In genomic region chr2:238290079-238290478, GRCh38 we compare ENCODE assay signal across 8 cellular contexts. TPM values are rescaled to one million over a fixed set of nuclear protein-coding genes. Genes with fewer than 3 reads are reported as not detected.
DNase-seq lines count a peak whose midpoint lies in the region; ATAC-seq and TF ChIP-seq lines count a peak whose summit lies in the region.

No MANE protein-coding gene starts in this region.

- no peaks in the 10 kb centered on the region for H3K27me3 Mint-ChIP-seq in activated CD4-positive, alpha-beta memory T cell treated with anti-CD3 and anti-CD28 coated beads, Interleukin-2, amount 10 ng/mL, durations not matched to agents 7 days and 5 days

- TF ChIP-seq CTCF in NB4 (IDR thresholded peaks at IDR 0.05; ENCODE audit: low read depth, low read length) = no peak
- no peak for TF ChIP-seq CTCF in sigmoid colon (IDR thresholded peaks at IDR 0.05)

- TF ChIP-seq POLR2A in NB4 (IDR thresholded peaks at IDR 0.05; ENCODE audit: extremely low read depth, insufficient read length) (no peak), sigmoid colon (IDR thresholded peaks at IDR 0.05) (peak in 1 of 2 donors; percentile 40)

- intact Hi-C loops in head of caudate nucleus (cut with DNase I) = no loop called here
- intact Hi-C loops in sigmoid colon (cut with DNase I) = no loop called here

- CTCF ChIA-PET in activated CD4-positive, alpha-beta memory T cell treated with anti-CD3 and anti-CD28 coated beads, Interleukin-2, amount 10 ng/mL, durations not matched to agents 7 days and 5 days (lab: Charles Lee) = no interaction called here

- H3K9me3 ChIP-seq in sigmoid colon = no peaks in the 10 kb centered on the region

- peak; percentile 71 for DNase-seq in Ammon's horn (ENCODE audit: low spot score)
- peak; percentile 47 for DNase-seq in NB4 (ENCODE audit: low read depth)
- DNase-seq in activated CD4-positive, alpha-beta memory T cell treated with anti-CD3 and anti-CD28 coated beads, Interleukin-2, amount 10 ng/mL, durations not matched to agents 7 days and 5 days = no peak
- DNase-seq in head of caudate nucleus = peak in 24 of 42 donors; percentile 9 to 76 (median 44)
- DNase-seq in sigmoid colon = peak; percentile 72
- DNase-seq in NCI-H1105 treated with DMSO at 0.1 percent for 48 hours (lab: John Stamatoyannopoulos, UW) = no peak
- DNase-seq in activated CD4-positive, CD25-positive, alpha-beta regulatory T cell (lab: John Stamatoyannopoulos, UW) = no peak

- peak overlapping the region in 1 of 4 donors; percentile 93 for H3K27ac ChIP-seq in sigmoid colon

- H3K36me3 Mint-ChIP-seq in activated CD4-positive, alpha-beta memory T cell treated with anti-CD3 and anti-CD28 coated beads, Interleukin-2, amount 10 ng/mL, durations not matched to agents 7 days and 5 days (ENCODE audit: low read depth) = no peaks in the 10 kb centered on the region

- H3K27ac Mint-ChIP-seq in activated CD4-positive, alpha-beta memory T cell treated with anti-CD3 and anti-CD28 coated beads, Interleukin-2, amount 10 ng/mL, durations not matched to agents 7 days and 5 days = no peak overlapping the region

- peaks cover 0 to 41% (median 38%) of the 10 kb centered on the region in 4 donors for H3K4me1 ChIP-seq in sigmoid colon

- H3K9me3 Mint-ChIP-seq in activated CD4-positive, alpha-beta memory T cell treated with anti-CD3 and anti-CD28 coated beads, Interleukin-2, amount 10 ng/mL, durations not matched to agents 7 days and 5 days = no peaks in the 10 kb centered on the region

- no peaks in the 10 kb centered on the region for H3K36me3 ChIP-seq in sigmoid colon

- H3K4me3 Mint-ChIP-seq in activated CD4-positive, alpha-beta memory T cell treated with anti-CD3 and anti-CD28 coated beads, Interleukin-2, amount 10 ng/mL, durations not matched to agents 7 days and 5 days = peak overlapping the region; percentile 87

- no peak for ATAC-seq in HG02678 (IDR thresholded peaks at IDR 0.05; ENCODE audit: unreplicated experiment)

- H3K4me1 Mint-ChIP-seq in activated CD4-positive, alpha-beta memory T cell treated with anti-CD3 and anti-CD28 coated beads, Interleukin-2, amount 10 ng/mL, durations not matched to agents 7 days and 5 days = peaks cover 25% of the 10 kb centered on the region

- H3K4me3 ChIP-seq in NB4 (ENCODE audit: low read depth, low read length) (no peak overlapping the region), sigmoid colon (no peak overlapping the region)

- 12 to 53% methylated on average over 8 of the region's 8 CpGs for WGBS in sigmoid colon, 2 donors

- no peak for TF ChIP-seq EP300 in sigmoid colon (IDR thresholded peaks at IDR 0.05)

- no peaks in the 10 kb centered on the region for H3K27me3 ChIP-seq in sigmoid colon

- POLR2A ChIA-PET in activated CD4-positive, alpha-beta memory T cell treated with anti-CD3 and anti-CD28 coated beads, Interleukin-2, amount 10 ng/mL, durations not matched to agents 7 days and 5 days (lab: Charles Lee) = interaction anchor here (1.6 to 3.3 kb wide), 2 partner anchors 87 to 137 kb away, joined by 6 to 7 read pairs; partner anchors contain the start of gene ILKAP

RNA-seq across cellular contexts. Expression of gene PER2, which starts 1.7 kb away (rescaled TPM):
- total RNA-seq in activated CD4-positive, alpha-beta memory T cell treated with anti-CD3 and anti-CD28 coated beads, Interleukin-2, amount 10 ng/mL, durations not matched to agents 7 days and 5 days = 1 to 10 TPM; 8.7 to 9.2 TPM
- 10 to 100 TPM in 1 of 4 donors, 1 to 10 TPM in 3; 7.7 to 11.8 (median 9.2) TPM for total RNA-seq in sigmoid colon
- 1 to 10 TPM; 3.7 to 7.1 (median 4.2) TPM for polyA plus RNA-seq in sigmoid colon

RNA-seq across cellular contexts. Expression of gene TRAF3IP1, which starts 30.2 kb away (rescaled TPM):
- 1 to 10 TPM; 5.4 to 7.0 TPM for total RNA-seq in activated CD4-positive, alpha-beta memory T cell treated with anti-CD3 and anti-CD28 coated beads, Interleukin-2, amount 10 ng/mL, durations not matched to agents 7 days and 5 days
- 10 to 100 TPM; 17.5 to 20.8 (median 18.2) TPM for total RNA-seq in sigmoid colon
- polyA plus RNA-seq in sigmoid colon = 10 to 100 TPM in 1 of 3 donors, 1 to 10 TPM in 2; 6.9 to 13.2 (median 7.2) TPM

RNA-seq across cellular contexts. Expression of gene HES6, which starts 50.2 kb away (rescaled TPM):
- total RNA-seq in activated CD4-positive, alpha-beta memory T cell treated with anti-CD3 and anti-CD28 coated beads, Interleukin-2, amount 10 ng/mL, durations not matched to agents 7 days and 5 days = 1 to 10 TPM; 2.7 to 3.7 TPM
- total RNA-seq in sigmoid colon = 10 to 100 TPM; 13.2 to 27.3 (median 18.1) TPM
- polyA plus RNA-seq in sigmoid colon = 10 to 100 TPM; 40.7 to 59.2 (median 52.3) TPM

Comparison
In these comparisons a context has a peak if more than half of its experiments do, and no peak if none do; other contexts are left out.
1. DNase-seq: peak in Ammon's horn (single experiment), NB4 (single experiment), head of caudate nucleus (24 of 42) and sigmoid colon (single experiment); none in activated CD4-positive, alpha-beta memory T cell treated with anti-CD3 and anti-CD28 coated beads, Interleukin-2, amount 10 ng/mL, durations not matched to agents 7 days and 5 days (single experiment), NCI-H1105 treated with DMSO at 0.1 percent for 48 hours (single experiment) and activated CD4-positive, CD25-positive, alpha-beta regulatory T cell (0 of 4).